In genomic region chr17:7839199-7839889, GRCh38 we compare ENCODE assay signal across 1 cellular context.
TF ChIP-seq lines count a peak whose summit lies in the region.

No MANE protein-coding gene starts in this region.

TF ChIP-seq in IMR-90, 13 proteins besides CTCF, POLR2A, EP300 and RAD21 (continued from another document):
- TF ChIP-seq, protein P1, sequence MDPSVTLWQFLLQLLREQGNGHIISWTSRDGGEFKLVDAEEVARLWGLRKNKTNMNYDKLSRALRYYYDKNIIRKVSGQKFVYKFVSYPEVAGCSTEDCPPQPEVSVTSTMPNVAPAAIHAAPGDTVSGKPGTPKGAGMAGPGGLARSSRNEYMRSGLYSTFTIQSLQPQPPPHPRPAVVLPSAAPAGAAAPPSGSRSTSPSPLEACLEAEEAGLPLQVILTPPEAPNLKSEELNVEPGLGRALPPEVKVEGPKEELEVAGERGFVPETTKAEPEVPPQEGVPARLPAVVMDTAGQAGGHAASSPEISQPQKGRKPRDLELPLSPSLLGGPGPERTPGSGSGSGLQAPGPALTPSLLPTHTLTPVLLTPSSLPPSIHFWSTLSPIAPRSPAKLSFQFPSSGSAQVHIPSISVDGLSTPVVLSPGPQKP (IDR thresholded peaks at IDR 0.05; ENCODE audit: borderline replicate concordance, low read depth, low read length), result no peak
- TF ChIP-seq RFX5 (IDR thresholded peaks at IDR 0.05; ENCODE audit: low read depth, low read length) (no peak), SMC3 (IDR thresholded peaks at IDR 0.05; ENCODE audit: low read depth, low read length) (no peak)
